Comparison of ENCODE assay signal across 22 cellular contexts in the genomic region with DNA sequence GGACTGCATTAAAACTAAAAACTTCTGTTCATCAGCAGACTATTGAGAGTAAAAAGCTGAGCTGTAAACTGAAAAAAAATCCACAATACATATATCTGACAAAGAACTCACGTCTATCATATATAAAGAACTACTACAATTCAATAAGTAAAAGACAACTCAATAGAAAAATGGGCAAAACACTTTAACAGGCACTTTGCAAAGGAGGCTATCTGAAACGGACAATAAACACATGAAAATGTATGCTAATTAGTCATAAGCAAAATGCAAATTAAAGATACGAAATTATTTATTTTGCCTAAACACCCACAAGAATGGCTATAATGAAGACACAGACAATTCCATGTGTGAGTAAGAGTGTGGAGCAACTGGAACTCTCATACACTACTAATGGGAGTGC. TPM values are rescaled to one million over a fixed set of nuclear protein-coding genes. Genes with fewer than 3 reads are reported as not detected.
DNase-seq lines count a peak whose midpoint lies in the region; ATAC-seq and TF ChIP-seq lines count a peak whose summit lies in the region.
"Had no signal": no experiment of that assay in that cellular context is flagged by ENCODE, and none has a peak within 500 bp of the region (broad histone marks: within the 10 kb centered on the region; RNA-seq: fewer than 3 reads in every experiment).

No MANE protein-coding gene starts in this region.

- BruUV-seq in PC-9 (replicated peaks; lab: Mats Ljungman, UMichigan): no TSS peak

- H3K9me3 ChIP-seq in PC-9 (ENCODE audit: insufficient read depth, low read depth): peaks cover 16% of the 10 kb centered on the region

- peaks cover 51% of the 10 kb centered on the region for H3K4me1 Mint-ChIP-seq in activated CD4-positive, alpha-beta memory T cell treated with anti-CD3 and anti-CD28 coated beads for 36 hours (ENCODE audit: low read depth)
- peaks cover 44% of the 10 kb centered on the region for H3K4me1 Mint-ChIP-seq in activated CD4-positive, alpha-beta memory T cell treated with anti-CD3 and anti-CD28 coated beads, Interleukin-2, amount 10 ng/mL, durations not matched to agents 7 days and 5 days
- peaks cover 70 to 84% of the 10 kb centered on the region in 2 donors for H3K4me1 Mint-ChIP-seq in natural killer cell
- H3K4me1 Mint-ChIP-seq in natural killer cell treated with Interleukin-12 subunit alpha and Interleukin-12 subunit beta and Interleukin-15 and Interleukin-18, amount 100 ng/mL, for 72 hours (ENCODE audit: low read depth in 2 of 2): peaks cover 39 to 42% of the 10 kb centered on the region in 2 donors
- H3K4me1 Mint-ChIP-seq in effector memory CD8-positive, alpha-beta T cell (ENCODE audit: low read depth in 2 of 2): peaks cover 39 to 59% of the 10 kb centered on the region in 2 donors

- no peak for DNase-seq in activated CD4-positive, alpha-beta memory T cell treated with anti-CD3 and anti-CD28 coated beads for 36 hours
- no peak for DNase-seq in activated CD4-positive, alpha-beta memory T cell treated with anti-CD3 and anti-CD28 coated beads, Interleukin-2, amount 10 ng/mL, durations not matched to agents 7 days and 5 days
- no peak for DNase-seq in natural killer cell
- DNase-seq in natural killer cell treated with Interleukin-12 subunit alpha and Interleukin-12 subunit beta and Interleukin-15 and Interleukin-18, amount 100 ng/mL, for 72 hours (ENCODE audit: low spot score): no peak
- no peak for DNase-seq in effector memory CD8-positive, alpha-beta T cell
- DNase-seq in PC-9: no peak
- DNase-seq: AML-193; CD4-positive, alpha-beta memory T cell; COR-L47; DMS 273 treated with DMSO at 0.1 percent for 48 hours; DMS53; DND-41; EL; GM23248 had no signal

- no peak overlapping the region for H3K27ac ChIP-seq in PC-9
- H3K27ac ChIP-seq: 22Rv1, A549, C4-2B, GM23248 had no signal

- no peak overlapping the region for H3K4me2 ChIP-seq in PC-9
- H3K4me2 ChIP-seq: A549 had no signal

- no peaks in the 10 kb centered on the region for H3K9me2 ChIP-seq in PC-9 (ENCODE audit: insufficient read depth)

- no peak overlapping the region for H3K4me3 ChIP-seq in PC-9
- H3K4me3 ChIP-seq: A549, GM12878, GM23248, HAP-1 had no signal

- POLR2A ChIA-PET in activated CD4-positive, alpha-beta memory T cell treated with anti-CD3 and anti-CD28 coated beads for 36 hours (lab: Charles Lee): interaction anchor here (0.6 kb wide), 1 partner anchor 69 kb away, joined by 3 read pairs; no protein-coding TSS in a partner anchor
- POLR2A ChIA-PET in activated CD4-positive, alpha-beta memory T cell treated with anti-CD3 and anti-CD28 coated beads, Interleukin-2, amount 10 ng/mL, durations not matched to agents 7 days and 5 days (lab: Charles Lee): no interaction called here
- POLR2A ChIA-PET in PC-9 (lab: Charles Lee; ENCODE audit: unreplicated experiment): no interaction called here

- TF ChIP-seq CTCF in natural killer cell (IDR thresholded peaks at IDR 0.05) (no peak), PC-9 (conservative IDR thresholded peaks at IDR 0.05) (no peak)

- peaks cover 39% of the 10 kb centered on the region for H3K9me3 Mint-ChIP-seq in activated CD4-positive, alpha-beta memory T cell treated with anti-CD3 and anti-CD28 coated beads for 36 hours
- H3K9me3 Mint-ChIP-seq in activated CD4-positive, alpha-beta memory T cell treated with anti-CD3 and anti-CD28 coated beads, Interleukin-2, amount 10 ng/mL, durations not matched to agents 7 days and 5 days: peaks cover 34% of the 10 kb centered on the region
- H3K9me3 Mint-ChIP-seq in natural killer cell: peaks cover 2 to 9% of the 10 kb centered on the region in 2 donors
- H3K9me3 Mint-ChIP-seq in natural killer cell treated with Interleukin-12 subunit alpha and Interleukin-12 subunit beta and Interleukin-15 and Interleukin-18, amount 100 ng/mL, for 72 hours: peaks cover 10% of the 10 kb centered on the region
- H3K9me3 Mint-ChIP-seq in effector memory CD8-positive, alpha-beta T cell: peaks cover 0 to 2% of the 10 kb centered on the region in 2 donors

- H3F3A ChIP-seq in PC-9 (ENCODE audit: insufficient read depth, low read depth): peaks cover 24% of the 10 kb centered on the region

- peaks cover 38% of the 10 kb centered on the region for H3K36me3 ChIP-seq in PC-9 (ENCODE audit: low read depth)
- H3K36me3 ChIP-seq: HAP-1 had no signal

- H3K27me3 Mint-ChIP-seq in activated CD4-positive, alpha-beta memory T cell treated with anti-CD3 and anti-CD28 coated beads for 36 hours: no peaks in the 10 kb centered on the region
- H3K27me3 Mint-ChIP-seq in activated CD4-positive, alpha-beta memory T cell treated with anti-CD3 and anti-CD28 coated beads, Interleukin-2, amount 10 ng/mL, durations not matched to agents 7 days and 5 days: no peaks in the 10 kb centered on the region
- H3K27me3 Mint-ChIP-seq in natural killer cell (ENCODE audit: low read depth in 2 of 2): no peaks in the 10 kb centered on the region
- no peaks in the 10 kb centered on the region for H3K27me3 Mint-ChIP-seq in natural killer cell treated with Interleukin-12 subunit alpha and Interleukin-12 subunit beta and Interleukin-15 and Interleukin-18, amount 100 ng/mL, for 72 hours
- no peaks in the 10 kb centered on the region for H3K27me3 Mint-ChIP-seq in effector memory CD8-positive, alpha-beta T cell
- H3K27me3 Mint-ChIP-seq: CD4-positive, alpha-beta memory T cell had no signal

- no peak for ATAC-seq in natural killer cell
- no peak for ATAC-seq in natural killer cell treated with Interleukin-12 subunit alpha and Interleukin-12 subunit beta and Interleukin-15 and Interleukin-18, amount 100 ng/mL, for 72 hours
- ATAC-seq in effector memory CD8-positive, alpha-beta T cell (replicated peaks): no peak
- ATAC-seq in HG02759 (IDR thresholded peaks at IDR 0.05; ENCODE audit: unreplicated experiment): no peak
- ATAC-seq: A549, GM12878 had no signal

- CTCF ChIA-PET in activated CD4-positive, alpha-beta memory T cell treated with anti-CD3 and anti-CD28 coated beads for 36 hours (lab: Charles Lee): no interaction called here
- CTCF ChIA-PET in activated CD4-positive, alpha-beta memory T cell treated with anti-CD3 and anti-CD28 coated beads, Interleukin-2, amount 10 ng/mL, durations not matched to agents 7 days and 5 days (lab: Charles Lee): no interaction called here
- CTCF ChIA-PET in PC-9 (lab: Charles Lee): no interaction called here

- H3K27me3 ChIP-seq in PC-9 (ENCODE audit: insufficient read depth, low read depth): no peaks in the 10 kb centered on the region

- H3K36me3 Mint-ChIP-seq in activated CD4-positive, alpha-beta memory T cell treated with anti-CD3 and anti-CD28 coated beads for 36 hours: peaks cover 70% of the 10 kb centered on the region
- H3K36me3 Mint-ChIP-seq in activated CD4-positive, alpha-beta memory T cell treated with anti-CD3 and anti-CD28 coated beads, Interleukin-2, amount 10 ng/mL, durations not matched to agents 7 days and 5 days (ENCODE audit: low read depth): peaks cover 84% of the 10 kb centered on the region
- H3K36me3 Mint-ChIP-seq in natural killer cell: peaks cover 19% of the 10 kb centered on the region
- peaks cover 28% of the 10 kb centered on the region for H3K36me3 Mint-ChIP-seq in natural killer cell treated with Interleukin-12 subunit alpha and Interleukin-12 subunit beta and Interleukin-15 and Interleukin-18, amount 100 ng/mL, for 72 hours
- H3K36me3 Mint-ChIP-seq in effector memory CD8-positive, alpha-beta T cell (ENCODE audit: insufficient read depth): peaks cover 39% of the 10 kb centered on the region

- intact Hi-C loops in activated CD4-positive, alpha-beta memory T cell treated with anti-CD3 and anti-CD28 coated beads for 36 hours (cut with micrococcal nuclease): loop anchor here (5.0 kb wide), 2 partner anchors 68 to 133 kb away; no protein-coding TSS in a partner anchor
- intact Hi-C loops in natural killer cell (cut with micrococcal nuclease): loop anchor here (5.0 kb wide), 1 partner anchor 43 kb away; no protein-coding TSS in a partner anchor
- intact Hi-C loops in PC-9 (cut with micrococcal nuclease; ENCODE audit: unreplicated experiment): loop anchor here (5.0 kb wide), 1 partner anchor 68 kb away; no protein-coding TSS in a partner anchor

- H3K4me3 Mint-ChIP-seq in activated CD4-positive, alpha-beta memory T cell treated with anti-CD3 and anti-CD28 coated beads for 36 hours: no peak overlapping the region
- H3K4me3 Mint-ChIP-seq in activated CD4-positive, alpha-beta memory T cell treated with anti-CD3 and anti-CD28 coated beads, Interleukin-2, amount 10 ng/mL, durations not matched to agents 7 days and 5 days: no peak overlapping the region
- H3K4me3 Mint-ChIP-seq in natural killer cell: no peak overlapping the region
- H3K4me3 Mint-ChIP-seq in natural killer cell treated with Interleukin-12 subunit alpha and Interleukin-12 subunit beta and Interleukin-15 and Interleukin-18, amount 100 ng/mL, for 72 hours: no peak overlapping the region
- H3K4me3 Mint-ChIP-seq in effector memory CD8-positive, alpha-beta T cell: no peak overlapping the region

- no peak overlapping the region for H2AFZ ChIP-seq in PC-9
- H2AFZ ChIP-seq: GM23248 had no signal

- peaks cover 25% of the 10 kb centered on the region for H3K4me1 ChIP-seq in PC-9 (replicated peaks; ENCODE audit: insufficient read depth)
- H3K4me1 ChIP-seq: HAP-1 had no signal

- H3K27ac Mint-ChIP-seq in activated CD4-positive, alpha-beta memory T cell treated with anti-CD3 and anti-CD28 coated beads for 36 hours: peak overlapping the region; percentile 14
- H3K27ac Mint-ChIP-seq in activated CD4-positive, alpha-beta memory T cell treated with anti-CD3 and anti-CD28 coated beads, Interleukin-2, amount 10 ng/mL, durations not matched to agents 7 days and 5 days: no peak overlapping the region
- peak overlapping the region; percentile 56 to 61 for H3K27ac Mint-ChIP-seq in natural killer cell
- peak overlapping the region in 1 of 2 donors; percentile 0 for H3K27ac Mint-ChIP-seq in natural killer cell treated with Interleukin-12 subunit alpha and Interleukin-12 subunit beta and Interleukin-15 and Interleukin-18, amount 100 ng/mL, for 72 hours
- H3K27ac Mint-ChIP-seq in effector memory CD8-positive, alpha-beta T cell: peak overlapping the region; percentile 9 to 47

- H3K79me2 ChIP-seq in PC-9 (ENCODE audit: low read depth): peaks cover 74% of the 10 kb centered on the region

- no peaks in the 10 kb centered on the region for H4K20me1 ChIP-seq in PC-9 (ENCODE audit: insufficient read depth)

RNA-seq across cellular contexts. Expression of a gene that starts 18.1 kb away (rescaled TPM):
- total RNA-seq in activated CD4-positive, alpha-beta memory T cell treated with anti-CD3 and anti-CD28 coated beads for 36 hours: 100 to 1,000 TPM; 107 to 108 TPM
- 100 to 1,000 TPM; 163 TPM for total RNA-seq in activated CD4-positive, alpha-beta memory T cell treated with anti-CD3 and anti-CD28 coated beads, Interleukin-2, amount 10 ng/mL, durations not matched to agents 7 days and 5 days
- total RNA-seq in natural killer cell (100 to 1,000 TPM; 196 to 233 (median 199) TPM), PC-9 (2021) (62.6 and 63.3 TPM in 2 replicates)
- 10 to 100 TPM; 79.3 to 80.8 TPM for total RNA-seq in natural killer cell treated with Interleukin-12 subunit alpha and Interleukin-12 subunit beta and Interleukin-15 and Interleukin-18, amount 100 ng/mL, for 72 hours
- total RNA-seq: G401, GM23248, HT-29 had no signal
